In genomic region chr1:228219962-228220780, GRCh38 we compare ENCODE assay signal across 15 cellular contexts.
"Had no signal": no experiment of that assay in that cellular context is flagged by ENCODE, and none has a peak within 500 bp of the region (broad histone marks: within the 10 kb centered on the region; RNA-seq: fewer than 3 reads in every experiment).

No MANE protein-coding gene starts in this region.

- H3K4me3 Mint-ChIP-seq: endodermal cell; natural killer cell treated with Interleukin-12 subunit alpha and Interleukin-12 subunit beta and Interleukin-15 and Interleukin-18, amount 100 ng/mL, for 72 hours; neural progenitor cell had no signal

- H3K27ac ChIP-seq: coronary artery, foreskin keratinocyte, hepatocyte, neural progenitor cell, sigmoid colon had no signal

- H3K4me3 ChIP-seq: coronary artery, hepatocyte, neural progenitor cell, sigmoid colon had no signal

- H3K27ac Mint-ChIP-seq: endodermal cell; natural killer cell treated with Interleukin-12 subunit alpha and Interleukin-12 subunit beta and Interleukin-15 and Interleukin-18, amount 100 ng/mL, for 72 hours; neural progenitor cell had no signal

- H2AFZ ChIP-seq: hepatocyte, neural progenitor cell had no signal

- DNase-seq: effector CD4-positive, alpha-beta T cell; endodermal cell; erythroblast; foreskin keratinocyte; left colon; midbrain; sigmoid colon; small intestine; stimulated activated CD4-positive, alpha-beta T cell treated with anti-CD3 and anti-CD28 coated beads, Interleukin-12 subunit alpha, Interleukin-12 subunit beta, amount 100 ng/mL, for 4 hours; stimulated activated naive CD4-positive, alpha-beta T cell treated with Interleukin-2 at 50 U/mL for 16 hours; trophoblast cell had no signal

- H3K36me3 Mint-ChIP-seq: natural killer cell treated with Interleukin-12 subunit alpha and Interleukin-12 subunit beta and Interleukin-15 and Interleukin-18, amount 100 ng/mL, for 72 hours had no signal

- H3K9ac ChIP-seq: neural progenitor cell had no signal

- H3K79me2 ChIP-seq: hepatocyte had no signal

- H3K9me3 Mint-ChIP-seq: natural killer cell treated with Interleukin-12 subunit alpha and Interleukin-12 subunit beta and Interleukin-15 and Interleukin-18, amount 100 ng/mL, for 72 hours; neural progenitor cell had no signal

- H3K27me3 Mint-ChIP-seq: natural killer cell treated with Interleukin-12 subunit alpha and Interleukin-12 subunit beta and Interleukin-15 and Interleukin-18, amount 100 ng/mL, for 72 hours had no signal

- H3K27me3 ChIP-seq: foreskin keratinocyte, hepatocyte, neural progenitor cell, sigmoid colon had no signal

- H3K36me3 ChIP-seq: neural progenitor cell had no signal

- H3K4me2 ChIP-seq: hepatocyte, neural progenitor cell had no signal

- ATAC-seq: foreskin keratinocyte; left colon; natural killer cell treated with Interleukin-12 subunit alpha and Interleukin-12 subunit beta and Interleukin-15 and Interleukin-18, amount 100 ng/mL, for 72 hours had no signal

- H3K4me1 ChIP-seq: foreskin keratinocyte, neural progenitor cell, sigmoid colon had no signal
